ENCODE assay signal across 19 cellular contexts in genomic region chr13:45136741-45137500, GRCh38. TPM values are rescaled to one million over a fixed set of nuclear protein-coding genes. Genes with fewer than 3 reads are reported as not detected.
DNase-seq lines count a peak whose midpoint lies in the region; ATAC-seq and TF ChIP-seq lines count a peak whose summit lies in the region.
"Had no signal": no experiment of that assay in that cellular context is flagged by ENCODE, and none has a peak within 500 bp of the region (broad histone marks: within the 10 kb centered on the region; RNA-seq: fewer than 3 reads in every experiment).

No MANE protein-coding gene starts in this region.

- H3K4me1 Mint-ChIP-seq in WTC11, result peaks cover 11% of the 10 kb centered on the region

- no peak overlapping the region for H2BK5ac ChIP-seq in trophoblast cell (ENCODE audit: low read depth, low read length, poor library complexity)

- no peak overlapping the region for H3K23ac ChIP-seq in trophoblast cell (ENCODE audit: low read length)

- no peak overlapping the region for H4K8ac ChIP-seq in trophoblast cell (ENCODE audit: low read depth, low read length)

- no peak overlapping the region for H2AFZ ChIP-seq in trophoblast cell (ENCODE audit: insufficient read depth, low read length, poor library complexity)

- DNase-seq in WTC11 (ENCODE audit: low spot score), result no peak
- DNase-seq in foreskin keratinocyte, result peak in 1 of 2 donors; percentile 38
- DNase-seq in trophoblast cell, result no peak
- DNase-seq in T-helper 9 cell, result no peak
- DNase-seq in stimulated activated CD4-positive, alpha-beta T cell treated with anti-CD3 and anti-CD28 coated beads, Interleukin-2, amount 100 ng/mL, for 24 hours, result no peak
- DNase-seq: CD4-positive, alpha-beta T cell; COR-L47; DMS79 treated with DMSO at 0.1 percent for 48 hours; HCEC 1CT; NCI-H1105; NCI-H146; NCI-H2029 treated with DMSO at 0.1 percent for 48 hours; NCI-H226; NCI-H510A treated with DMSO at 0.1 percent for 48 hours; NCI-H748 treated with DMSO at 0.1 percent for 48 hours had no signal

- no peak overlapping the region for H2BK120ac ChIP-seq in trophoblast cell (ENCODE audit: insufficient read depth, low read length, poor library complexity)

- 0 out of 2 replicates have a peak overlapping the region, but pooled peaks have one; percentile 27 for H3K27ac Mint-ChIP-seq in WTC11
- H3K27ac Mint-ChIP-seq: CD4-positive, alpha-beta T cell had no signal

- no peaks in the 10 kb centered on the region for H3K79me1 ChIP-seq in trophoblast cell (ENCODE audit: low read length)

- peak overlapping the region; percentile 74 for H3K18ac ChIP-seq in trophoblast cell (ENCODE audit: low read length)

- CTCF ChIA-PET in WTC11 (lab: Charles Lee), result interaction anchor here (0.9 kb wide), 1 partner anchor 144 kb away, joined by 3 read pairs; no protein-coding TSS in a partner anchor

- no peaks in the 10 kb centered on the region for H3K27me3 Mint-ChIP-seq in WTC11 (ENCODE audit: low read depth)
- H3K27me3 Mint-ChIP-seq: CD4-positive, alpha-beta T cell had no signal

- peaks cover 28% of the 10 kb centered on the region for H3K36me3 ChIP-seq in HUES48 (ENCODE audit: control insufficient read depth, insufficient read depth, low read length)
- peaks cover 4% of the 10 kb centered on the region in 2 experiments for H3K36me3 ChIP-seq in trophoblast cell (ENCODE audit: control insufficient read depth in 1 of 2, insufficient read depth in 2 of 2, low read length in 2 of 2)

- POLR2A ChIA-PET in WTC11 (lab: Charles Lee), result no interaction called here

- H2AK5ac ChIP-seq in trophoblast cell (ENCODE audit: low read length), result no peak overlapping the region

- peaks cover 28% of the 10 kb centered on the region for H3K36me3 Mint-ChIP-seq in WTC11

- WGBS in trophoblast cell (ENCODE audit: extremely low coverage, insufficient coverage, insufficient read length), result no CpG with 5 or more reads among the region's 3 CpGs

- no peak overlapping the region for H3K4me3 Mint-ChIP-seq in WTC11
- H3K4me3 Mint-ChIP-seq: CD4-positive, alpha-beta T cell had no signal

- H3K4ac ChIP-seq in trophoblast cell (ENCODE audit: low read depth, low read length), result no peak overlapping the region

- H3K4me3 ChIP-seq in HUES48 (ENCODE audit: low read depth, low read length) (0 out of 2 replicates have a peak overlapping the region, but pooled peaks have one; percentile 2), trophoblast cell (ENCODE audit: low read depth, low read length) (no peak overlapping the region)
- H3K4me3 ChIP-seq: SJSA1 had no signal

- no peaks in the 10 kb centered on the region for H3K27me3 ChIP-seq in HUES48 (ENCODE audit: control insufficient read depth, insufficient read depth, low read length)
- H3K27me3 ChIP-seq in foreskin keratinocyte, result no peaks in the 10 kb centered on the region
- H3K27me3 ChIP-seq in trophoblast cell (ENCODE audit: insufficient read depth, low read length), result no peaks in the 10 kb centered on the region
- H3K27me3 ChIP-seq: SJSA1 had no signal

- peaks cover 22% of the 10 kb centered on the region for H3K9me3 Mint-ChIP-seq in WTC11

- H3K27ac ChIP-seq in HUES48 (ENCODE audit: low read depth, low read length) (peak overlapping the region; percentile 77), foreskin keratinocyte (peak overlapping the region; percentile 24), trophoblast cell (ENCODE audit: low read depth, low read length) (no peak overlapping the region)
- H3K27ac ChIP-seq: SJSA1 had no signal

- H3K9me3 ChIP-seq in HUES48 (ENCODE audit: control insufficient read depth, insufficient read depth, low read length) (no peaks in the 10 kb centered on the region), trophoblast cell (ENCODE audit: insufficient read depth, low read depth, low read length) (no peaks in the 10 kb centered on the region)

- H3K79me2 ChIP-seq in trophoblast cell (ENCODE audit: control insufficient read depth, insufficient read depth, low read length, poor library complexity), result no peaks in the 10 kb centered on the region

- TF ChIP-seq CTCF in WTC11 (IDR thresholded peaks at IDR 0.05) (no peak), foreskin keratinocyte (conservative IDR thresholded peaks at IDR 0.05) (no peak)

- no peak overlapping the region for H3K4me2 ChIP-seq in trophoblast cell (ENCODE audit: low read length)

- H3K9ac ChIP-seq in HUES48 (ENCODE audit: low read depth, low read length), result no peak overlapping the region
- H3K9ac ChIP-seq in trophoblast cell (ENCODE audit: low read length), result no peak overlapping the region

- ATAC-seq in WTC11 (peak; percentile 65), foreskin keratinocyte (no peak), GM18873 (IDR thresholded peaks at IDR 0.05; ENCODE audit: low FRiP score, unreplicated experiment) (no peak)
- ATAC-seq: HepG2 had no signal

- no peak overlapping the region for H4K12ac ChIP-seq in trophoblast cell (ENCODE audit: low read depth, low read length)

- H3K4me1 ChIP-seq in HUES48 (ENCODE audit: control insufficient read depth, insufficient read depth, low read length) (peaks cover 22% of the 10 kb centered on the region), foreskin keratinocyte (peaks cover 13% of the 10 kb centered on the region), trophoblast cell (ENCODE audit: control insufficient read depth in 1 of 2, insufficient read depth in 2 of 2, low read length in 2 of 2) (peaks cover 0 to 1% of the 10 kb centered on the region in 2 experiments)
- H3K4me1 ChIP-seq: SJSA1 had no signal

- H2BK12ac ChIP-seq in trophoblast cell (ENCODE audit: low read length), result no peak overlapping the region

- H3K14ac ChIP-seq in trophoblast cell (ENCODE audit: low read length), result no peak overlapping the region

- H4K91ac ChIP-seq in trophoblast cell (ENCODE audit: low read depth, low read length), result no peak overlapping the region

TF ChIP-seq in WTC11, 78 proteins besides CTCF, POLR2A, EP300 and RAD21 (continues in another document):
- TF ChIP-seq, protein P1, sequence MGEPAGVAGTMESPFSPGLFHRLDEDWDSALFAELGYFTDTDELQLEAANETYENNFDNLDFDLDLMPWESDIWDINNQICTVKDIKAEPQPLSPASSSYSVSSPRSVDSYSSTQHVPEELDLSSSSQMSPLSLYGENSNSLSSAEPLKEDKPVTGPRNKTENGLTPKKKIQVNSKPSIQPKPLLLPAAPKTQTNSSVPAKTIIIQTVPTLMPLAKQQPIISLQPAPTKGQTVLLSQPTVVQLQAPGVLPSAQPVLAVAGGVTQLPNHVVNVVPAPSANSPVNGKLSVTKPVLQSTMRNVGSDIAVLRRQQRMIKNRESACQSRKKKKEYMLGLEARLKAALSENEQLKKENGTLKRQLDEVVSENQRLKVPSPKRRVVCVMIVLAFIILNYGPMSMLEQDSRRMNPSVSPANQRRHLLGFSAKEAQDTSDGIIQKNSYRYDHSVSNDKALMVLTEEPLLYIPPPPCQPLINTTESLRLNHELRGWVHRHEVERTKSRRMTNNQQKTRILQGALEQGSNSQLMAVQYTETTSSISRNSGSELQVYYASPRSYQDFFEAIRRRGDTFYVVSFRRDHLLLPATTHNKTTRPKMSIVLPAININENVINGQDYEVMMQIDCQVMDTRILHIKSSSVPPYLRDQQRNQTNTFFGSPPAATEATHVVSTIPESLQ (CRISPR knock-in tag; IDR thresholded peaks at IDR 0.05), result no peak
- TF ChIP-seq ZNF532 (CRISPR knock-in tag; IDR thresholded peaks at IDR 0.05; ENCODE audit: borderline replicate concordance), result no peak
- TF ChIP-seq RORB (CRISPR knock-in tag; IDR thresholded peaks at IDR 0.05), result no peak
- no peak for TF ChIP-seq MXD4 (CRISPR knock-in tag; IDR thresholded peaks at IDR 0.05; ENCODE audit: borderline replicate concordance)
- no peak for TF ChIP-seq JUN (CRISPR knock-in tag; IDR thresholded peaks at IDR 0.05)
- no peak for TF ChIP-seq ZNF263 (CRISPR knock-in tag; IDR thresholded peaks at IDR 0.05; ENCODE audit: low read depth)
- no peak for TF ChIP-seq NFATC4 (CRISPR knock-in tag; IDR thresholded peaks at IDR 0.05)
- no peak for TF ChIP-seq HMGA2 (CRISPR knock-in tag; IDR thresholded peaks at IDR 0.05)

RNA-seq across cellular contexts. Expression of gene GTF2F2, which starts 16.6 kb away (rescaled TPM):
- total RNA-seq in WTC11 (2021) (27.5 to 33.8 TPM (median 29.7 TPM) in 3 replicates), foreskin keratinocyte (45.4 and 49.3 TPM in 2 replicates)
- polyA plus RNA-seq in foreskin keratinocyte, result 34.5 and 42.8 TPM in 2 replicates
- polyA plus RNA-seq in trophoblast cell (2013), result 19.9 and 20.5 TPM in 2 replicates
